ENCODE assay signal across 1 cellular context in genomic region chr3:9915252-9916141, GRCh38.
TF ChIP-seq lines count a peak whose summit lies in the region.

No MANE protein-coding gene starts in this region.

TF ChIP-seq in IMR-90, 13 proteins besides CTCF, POLR2A, EP300 and RAD21:
- no peak; the same call in 1 of the 2 replicates for TF ChIP-seq MAZ (IDR thresholded peaks at IDR 0.05; ENCODE audit: borderline replicate concordance, low read depth, low read length)
- no peak for TF ChIP-seq RFX5 (IDR thresholded peaks at IDR 0.05; ENCODE audit: low read depth, low read length)
- TF ChIP-seq NFE2L2 (IDR thresholded peaks at IDR 0.05; ENCODE audit: low read depth, low read length) = no peak
- no peak for TF ChIP-seq MAFK (IDR thresholded peaks at IDR 0.05; ENCODE audit: low read depth, low read length)
- no peak for TF ChIP-seq CHD1 (IDR thresholded peaks at IDR 0.05; ENCODE audit: low read depth, low read length)
- TF ChIP-seq USF2 (IDR thresholded peaks at IDR 0.05; ENCODE audit: low read depth, low read length) = peak; percentile 12; the same call in 1 of the 2 replicates
- no peak for TF ChIP-seq RCOR1 (IDR thresholded peaks at IDR 0.05; ENCODE audit: insufficient replicate concordance, low read length)
- TF ChIP-seq BHLHE40 (IDR thresholded peaks at IDR 0.05; ENCODE audit: low read depth, low read length) = peak; percentile 51; the same call in 1 of the 2 replicates
- no peak for TF ChIP-seq FOS (IDR thresholded peaks at IDR 0.05; ENCODE audit: low read depth, low read length)
- peak; percentile 49 for TF ChIP-seq SMC3 (IDR thresholded peaks at IDR 0.05; ENCODE audit: low read depth, low read length)
- TF ChIP-seq MXI1 (IDR thresholded peaks at IDR 0.05; ENCODE audit: borderline replicate concordance, low read depth, low read length) = no peak
- TF ChIP-seq ELK1 (IDR thresholded peaks at IDR 0.05; ENCODE audit: borderline replicate concordance, low read depth, low read length) = no peak
- TF ChIP-seq CEBPB (IDR thresholded peaks at IDR 0.05; ENCODE audit: low read depth, low read length) = no peak
